1 cellular context compared by ENCODE assay signal in the genomic region with DNA sequence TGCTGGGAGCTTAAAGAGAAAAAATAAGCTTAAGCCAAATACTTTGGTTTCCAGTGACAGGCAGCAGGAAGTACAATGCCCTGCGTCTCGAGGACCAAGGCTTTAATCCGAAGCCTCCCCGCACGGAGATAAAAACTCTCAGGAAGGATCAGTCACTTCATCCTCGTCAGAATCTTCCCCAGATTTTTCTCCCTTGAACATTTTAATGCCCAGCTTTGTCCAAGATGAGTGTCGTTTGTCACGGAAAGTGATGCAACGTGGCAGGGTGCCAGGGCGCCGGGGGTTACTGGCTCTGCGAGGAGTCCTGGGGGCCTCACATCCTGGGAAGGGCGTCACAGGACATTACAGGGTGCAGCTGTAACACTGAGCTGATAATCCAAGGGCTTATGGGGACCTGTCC.
A peak's percentile ranks its signal among the peaks of the same experiment; 100 is the strongest.
TF ChIP-seq lines count a peak whose summit lies in the region.

No MANE protein-coding gene starts in this region.

TF ChIP-seq in HEK293, 187 proteins besides CTCF, POLR2A, EP300 and RAD21 (continued from another document and continues in another):
- TF ChIP-seq, protein P1, sequence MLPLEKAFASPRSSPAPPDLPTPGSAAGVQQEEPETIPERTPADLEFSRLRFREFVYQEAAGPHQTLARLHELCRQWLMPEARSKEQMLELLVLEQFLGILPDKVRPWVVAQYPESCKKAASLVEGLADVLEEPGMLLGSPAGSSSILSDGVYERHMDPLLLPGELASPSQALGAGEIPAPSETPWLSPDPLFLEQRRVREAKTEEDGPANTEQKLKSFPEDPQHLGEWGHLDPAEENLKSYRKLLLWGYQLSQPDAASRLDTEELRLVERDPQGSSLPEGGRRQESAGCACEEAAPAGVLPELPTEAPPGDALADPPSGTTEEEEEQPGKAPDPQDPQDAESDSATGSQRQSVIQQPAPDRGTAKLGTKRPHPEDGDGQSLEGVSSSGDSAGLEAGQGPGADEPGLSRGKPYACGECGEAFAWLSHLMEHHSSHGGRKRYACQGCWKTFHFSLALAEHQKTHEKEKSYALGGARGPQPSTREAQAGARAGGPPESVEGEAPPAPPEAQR (tag by site-specific recombination; IDR thresholded peaks at IDR 0.05): no peak
- TF ChIP-seq, protein P2, sequence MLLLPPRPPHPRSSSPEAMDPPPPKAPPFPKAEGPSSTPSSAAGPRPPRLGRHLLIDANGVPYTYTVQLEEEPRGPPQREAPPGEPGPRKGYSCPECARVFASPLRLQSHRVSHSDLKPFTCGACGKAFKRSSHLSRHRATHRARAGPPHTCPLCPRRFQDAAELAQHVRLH (tag by site-specific recombination; IDR thresholded peaks at IDR 0.05): no peak
- no peak for TF ChIP-seq ZNF521 (tag by site-specific recombination; IDR thresholded peaks at IDR 0.05)
- no peak for TF ChIP-seq ZNF530 (tag by site-specific recombination; IDR thresholded peaks at IDR 0.05; ENCODE audit: low read depth)
- TF ChIP-seq, protein P3, sequence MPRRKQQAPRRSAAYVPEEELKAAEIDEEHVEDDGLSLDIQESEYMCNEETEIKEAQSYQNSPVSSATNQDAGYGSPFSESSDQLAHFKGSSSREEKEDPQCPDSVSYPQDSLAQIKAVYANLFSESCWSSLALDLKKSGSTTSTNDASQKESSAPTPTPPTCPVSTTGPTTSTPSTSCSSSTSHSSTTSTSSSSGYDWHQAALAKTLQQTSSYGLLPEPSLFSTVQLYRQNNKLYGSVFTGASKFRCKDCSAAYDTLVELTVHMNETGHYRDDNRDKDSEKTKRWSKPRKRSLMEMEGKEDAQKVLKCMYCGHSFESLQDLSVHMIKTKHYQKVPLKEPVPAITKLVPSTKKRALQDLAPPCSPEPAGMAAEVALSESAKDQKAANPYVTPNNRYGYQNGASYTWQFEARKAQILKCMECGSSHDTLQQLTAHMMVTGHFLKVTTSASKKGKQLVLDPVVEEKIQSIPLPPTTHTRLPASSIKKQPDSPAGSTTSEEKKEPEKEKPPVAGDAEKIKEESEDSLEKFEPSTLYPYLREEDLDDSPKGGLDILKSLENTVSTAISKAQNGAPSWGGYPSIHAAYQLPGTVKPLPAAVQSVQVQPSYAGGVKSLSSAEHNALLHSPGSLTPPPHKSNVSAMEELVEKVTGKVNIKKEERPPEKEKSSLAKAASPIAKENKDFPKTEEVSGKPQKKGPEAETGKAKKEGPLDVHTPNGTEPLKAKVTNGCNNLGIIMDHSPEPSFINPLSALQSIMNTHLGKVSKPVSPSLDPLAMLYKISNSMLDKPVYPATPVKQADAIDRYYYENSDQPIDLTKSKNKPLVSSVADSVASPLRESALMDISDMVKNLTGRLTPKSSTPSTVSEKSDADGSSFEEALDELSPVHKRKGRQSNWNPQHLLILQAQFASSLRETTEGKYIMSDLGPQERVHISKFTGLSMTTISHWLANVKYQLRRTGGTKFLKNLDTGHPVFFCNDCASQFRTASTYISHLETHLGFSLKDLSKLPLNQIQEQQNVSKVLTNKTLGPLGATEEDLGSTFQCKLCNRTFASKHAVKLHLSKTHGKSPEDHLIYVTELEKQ (tag by site-specific recombination; IDR thresholded peaks at IDR 0.05; ENCODE audit: borderline replicate concordance): no peak
- no peak for TF ChIP-seq ZNF16 (tag by site-specific recombination; IDR thresholded peaks at IDR 0.05; ENCODE audit: low read depth)
- TF ChIP-seq, protein P4, sequence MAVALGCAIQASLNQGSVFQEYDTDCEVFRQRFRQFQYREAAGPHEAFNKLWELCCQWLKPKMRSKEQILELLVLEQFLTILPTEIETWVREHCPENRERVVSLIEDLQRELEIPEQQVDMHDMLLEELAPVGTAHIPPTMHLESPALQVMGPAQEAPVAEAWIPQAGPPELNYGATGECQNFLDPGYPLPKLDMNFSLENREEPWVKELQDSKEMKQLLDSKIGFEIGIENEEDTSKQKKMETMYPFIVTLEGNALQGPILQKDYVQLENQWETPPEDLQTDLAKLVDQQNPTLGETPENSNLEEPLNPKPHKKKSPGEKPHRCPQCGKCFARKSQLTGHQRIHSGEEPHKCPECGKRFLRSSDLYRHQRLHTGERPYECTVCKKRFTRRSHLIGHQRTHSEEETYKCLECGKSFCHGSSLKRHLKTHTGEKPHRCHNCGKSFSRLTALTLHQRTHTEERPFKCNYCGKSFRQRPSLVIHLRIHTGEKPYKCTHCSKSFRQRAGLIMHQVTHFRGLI (tag by site-specific recombination; IDR thresholded peaks at IDR 0.05): no peak
- no peak for TF ChIP-seq ZNF544 (tag by site-specific recombination; IDR thresholded peaks at IDR 0.05)
- no peak for TF ChIP-seq ZNF585B (tag by site-specific recombination; IDR thresholded peaks at IDR 0.05)
- no peak for TF ChIP-seq ZNF626 (tag by site-specific recombination; IDR thresholded peaks at IDR 0.05)
- TF ChIP-seq, protein P5, sequence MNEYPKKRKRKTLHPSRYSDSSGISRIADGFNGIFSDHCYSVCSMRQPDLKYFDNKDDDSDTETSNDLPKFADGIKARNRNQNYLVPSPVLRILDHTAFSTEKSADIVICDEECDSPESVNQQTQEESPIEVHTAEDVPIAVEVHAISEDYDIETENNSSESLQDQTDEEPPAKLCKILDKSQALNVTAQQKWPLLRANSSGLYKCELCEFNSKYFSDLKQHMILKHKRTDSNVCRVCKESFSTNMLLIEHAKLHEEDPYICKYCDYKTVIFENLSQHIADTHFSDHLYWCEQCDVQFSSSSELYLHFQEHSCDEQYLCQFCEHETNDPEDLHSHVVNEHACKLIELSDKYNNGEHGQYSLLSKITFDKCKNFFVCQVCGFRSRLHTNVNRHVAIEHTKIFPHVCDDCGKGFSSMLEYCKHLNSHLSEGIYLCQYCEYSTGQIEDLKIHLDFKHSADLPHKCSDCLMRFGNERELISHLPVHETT (tag by site-specific recombination; IDR thresholded peaks at IDR 0.05): 0 out of 2 replicates have a peak, but pooled peaks have one; percentile 25
- TF ChIP-seq ZNF624 (tag by site-specific recombination; IDR thresholded peaks at IDR 0.05): no peak
- peak; percentile 67 for TF ChIP-seq GLIS2 (tag by site-specific recombination; IDR thresholded peaks at IDR 0.05)
- no peak for TF ChIP-seq ZNF560 (tag by site-specific recombination; IDR thresholded peaks at IDR 0.05; ENCODE audit: borderline replicate concordance)
- TF ChIP-seq ZNF2 (tag by site-specific recombination; IDR thresholded peaks at IDR 0.05): no peak
- TF ChIP-seq ZNF623 (tag by site-specific recombination; IDR thresholded peaks at IDR 0.05): no peak
- TF ChIP-seq, protein P6, sequence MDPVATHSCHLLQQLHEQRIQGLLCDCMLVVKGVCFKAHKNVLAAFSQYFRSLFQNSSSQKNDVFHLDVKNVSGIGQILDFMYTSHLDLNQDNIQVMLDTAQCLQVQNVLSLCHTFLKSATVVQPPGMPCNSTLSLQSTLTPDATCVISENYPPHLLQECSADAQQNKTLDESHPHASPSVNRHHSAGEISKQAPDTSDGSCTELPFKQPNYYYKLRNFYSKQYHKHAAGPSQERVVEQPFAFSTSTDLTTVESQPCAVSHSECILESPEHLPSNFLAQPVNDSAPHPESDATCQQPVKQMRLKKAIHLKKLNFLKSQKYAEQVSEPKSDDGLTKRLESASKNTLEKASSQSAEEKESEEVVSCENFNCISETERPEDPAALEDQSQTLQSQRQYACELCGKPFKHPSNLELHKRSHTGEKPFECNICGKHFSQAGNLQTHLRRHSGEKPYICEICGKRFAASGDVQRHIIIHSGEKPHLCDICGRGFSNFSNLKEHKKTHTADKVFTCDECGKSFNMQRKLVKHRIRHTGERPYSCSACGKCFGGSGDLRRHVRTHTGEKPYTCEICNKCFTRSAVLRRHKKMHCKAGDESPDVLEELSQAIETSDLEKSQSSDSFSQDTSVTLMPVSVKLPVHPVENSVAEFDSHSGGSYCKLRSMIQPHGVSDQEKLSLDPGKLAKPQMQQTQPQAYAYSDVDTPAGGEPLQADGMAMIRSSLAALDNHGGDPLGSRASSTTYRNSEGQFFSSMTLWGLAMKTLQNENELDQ (tag by site-specific recombination; IDR thresholded peaks at IDR 0.05; ENCODE audit: low read depth): no peak
- TF ChIP-seq ZNF510 (tag by site-specific recombination; IDR thresholded peaks at IDR 0.05; ENCODE audit: insufficient replicate concordance): no peak
- TF ChIP-seq ZNF211 (tag by site-specific recombination; IDR thresholded peaks at IDR 0.05; ENCODE audit: low read depth): no peak
- TF ChIP-seq SCRT1 (tag by site-specific recombination; IDR thresholded peaks at IDR 0.05; ENCODE audit: borderline replicate concordance): no peak
- peak; percentile 47 for TF ChIP-seq ZBTB8A (tag by site-specific recombination; IDR thresholded peaks at IDR 0.05)
- TF ChIP-seq ZNF654 (tag by site-specific recombination; IDR thresholded peaks at IDR 0.05; ENCODE audit: low read depth): no peak
- no peak for TF ChIP-seq ZBTB48 (tag by site-specific recombination; IDR thresholded peaks at IDR 0.05)
- TF ChIP-seq ZNF132 (tag by site-specific recombination; IDR thresholded peaks at IDR 0.05; ENCODE audit: borderline replicate concordance): no peak
- TF ChIP-seq ZNF785 (tag by site-specific recombination; IDR thresholded peaks at IDR 0.05): no peak
- TF ChIP-seq ZNF473 (tag by site-specific recombination; IDR thresholded peaks at IDR 0.05): no peak
- no peak for TF ChIP-seq ZNF23 (tag by site-specific recombination; IDR thresholded peaks at IDR 0.05; ENCODE audit: borderline replicate concordance)
- no peak for TF ChIP-seq TCF7L2 (IDR thresholded peaks at IDR 0.05; ENCODE audit: borderline replicate concordance, low read depth, low read length)
- peak; percentile 53; the same call in 1 of the 2 replicates for TF ChIP-seq ZNF600 (tag by site-specific recombination; IDR thresholded peaks at IDR 0.05)
- peak; percentile 97 for TF ChIP-seq ZNF660 (tag by site-specific recombination; IDR thresholded peaks at IDR 0.05)
- TF ChIP-seq, protein P7, sequence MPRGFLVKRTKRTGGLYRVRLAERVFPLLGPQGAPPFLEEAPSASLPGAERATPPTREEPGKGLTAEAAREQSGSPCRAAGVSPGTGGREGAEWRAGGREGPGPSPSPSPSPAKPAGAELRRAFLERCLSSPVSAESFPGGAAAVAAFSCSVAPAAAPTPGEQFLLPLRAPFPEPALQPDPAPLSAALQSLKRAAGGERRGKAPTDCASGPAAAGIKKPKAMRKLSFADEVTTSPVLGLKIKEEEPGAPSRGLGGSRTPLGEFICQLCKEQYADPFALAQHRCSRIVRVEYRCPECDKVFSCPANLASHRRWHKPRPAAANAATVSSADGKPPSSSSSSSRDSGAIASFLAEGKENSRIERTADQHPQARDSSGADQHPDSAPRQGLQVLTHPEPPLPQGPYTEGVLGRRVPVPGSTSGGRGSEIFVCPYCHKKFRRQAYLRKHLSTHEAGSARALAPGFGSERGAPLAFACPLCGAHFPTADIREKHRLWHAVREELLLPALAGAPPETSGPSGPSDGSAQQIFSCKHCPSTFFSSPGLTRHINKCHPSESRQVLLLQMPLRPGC (tag by site-specific recombination; IDR thresholded peaks at IDR 0.05): no peak
- no peak for TF ChIP-seq ZNF311 (tag by site-specific recombination; IDR thresholded peaks at IDR 0.05; ENCODE audit: borderline replicate concordance)
- TF ChIP-seq, protein P8, sequence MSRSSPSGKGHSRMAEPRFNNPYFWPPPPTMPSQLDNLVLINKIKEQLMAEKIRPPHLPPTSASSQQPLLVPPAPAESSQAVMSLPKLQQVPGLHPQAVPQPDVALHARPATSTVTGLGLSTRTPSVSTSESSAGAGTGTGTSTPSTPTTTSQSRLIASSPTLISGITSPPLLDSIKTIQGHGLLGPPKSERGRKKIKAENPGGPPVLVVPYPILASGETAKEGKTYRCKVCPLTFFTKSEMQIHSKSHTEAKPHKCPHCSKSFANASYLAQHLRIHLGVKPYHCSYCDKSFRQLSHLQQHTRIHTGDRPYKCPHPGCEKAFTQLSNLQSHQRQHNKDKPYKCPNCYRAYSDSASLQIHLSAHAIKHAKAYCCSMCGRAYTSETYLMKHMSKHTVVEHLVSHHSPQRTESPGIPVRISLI (tag by site-specific recombination; IDR thresholded peaks at IDR 0.05): no peak
- TF ChIP-seq ZNF433 (tag by site-specific recombination; IDR thresholded peaks at IDR 0.05; ENCODE audit: low read depth): no peak
- TF ChIP-seq, protein P9, sequence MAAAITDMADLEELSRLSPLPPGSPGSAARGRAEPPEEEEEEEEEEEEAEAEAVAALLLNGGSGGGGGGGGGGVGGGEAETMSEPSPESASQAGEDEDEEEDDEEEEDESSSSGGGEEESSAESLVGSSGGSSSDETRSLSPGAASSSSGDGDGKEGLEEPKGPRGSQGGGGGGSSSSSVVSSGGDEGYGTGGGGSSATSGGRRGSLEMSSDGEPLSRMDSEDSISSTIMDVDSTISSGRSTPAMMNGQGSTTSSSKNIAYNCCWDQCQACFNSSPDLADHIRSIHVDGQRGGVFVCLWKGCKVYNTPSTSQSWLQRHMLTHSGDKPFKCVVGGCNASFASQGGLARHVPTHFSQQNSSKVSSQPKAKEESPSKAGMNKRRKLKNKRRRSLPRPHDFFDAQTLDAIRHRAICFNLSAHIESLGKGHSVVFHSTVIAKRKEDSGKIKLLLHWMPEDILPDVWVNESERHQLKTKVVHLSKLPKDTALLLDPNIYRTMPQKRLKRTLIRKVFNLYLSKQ (tag by site-specific recombination; IDR thresholded peaks at IDR 0.05; ENCODE audit: borderline replicate concordance): no peak
- TF ChIP-seq SALL2 (tag by site-specific recombination; IDR thresholded peaks at IDR 0.05; ENCODE audit: borderline replicate concordance): no peak
- no peak for TF ChIP-seq WT1 (tag by site-specific recombination; IDR thresholded peaks at IDR 0.05)
- no peak for TF ChIP-seq ZNF830 (tag by site-specific recombination; IDR thresholded peaks at IDR 0.05; ENCODE audit: low read depth)
- TF ChIP-seq YY2 (tag by site-specific recombination; IDR thresholded peaks at IDR 0.05): no peak
- no peak; the same call in 1 of the 2 replicates for TF ChIP-seq KLF16 (tag by site-specific recombination; IDR thresholded peaks at IDR 0.05)
- TF ChIP-seq, protein P10, sequence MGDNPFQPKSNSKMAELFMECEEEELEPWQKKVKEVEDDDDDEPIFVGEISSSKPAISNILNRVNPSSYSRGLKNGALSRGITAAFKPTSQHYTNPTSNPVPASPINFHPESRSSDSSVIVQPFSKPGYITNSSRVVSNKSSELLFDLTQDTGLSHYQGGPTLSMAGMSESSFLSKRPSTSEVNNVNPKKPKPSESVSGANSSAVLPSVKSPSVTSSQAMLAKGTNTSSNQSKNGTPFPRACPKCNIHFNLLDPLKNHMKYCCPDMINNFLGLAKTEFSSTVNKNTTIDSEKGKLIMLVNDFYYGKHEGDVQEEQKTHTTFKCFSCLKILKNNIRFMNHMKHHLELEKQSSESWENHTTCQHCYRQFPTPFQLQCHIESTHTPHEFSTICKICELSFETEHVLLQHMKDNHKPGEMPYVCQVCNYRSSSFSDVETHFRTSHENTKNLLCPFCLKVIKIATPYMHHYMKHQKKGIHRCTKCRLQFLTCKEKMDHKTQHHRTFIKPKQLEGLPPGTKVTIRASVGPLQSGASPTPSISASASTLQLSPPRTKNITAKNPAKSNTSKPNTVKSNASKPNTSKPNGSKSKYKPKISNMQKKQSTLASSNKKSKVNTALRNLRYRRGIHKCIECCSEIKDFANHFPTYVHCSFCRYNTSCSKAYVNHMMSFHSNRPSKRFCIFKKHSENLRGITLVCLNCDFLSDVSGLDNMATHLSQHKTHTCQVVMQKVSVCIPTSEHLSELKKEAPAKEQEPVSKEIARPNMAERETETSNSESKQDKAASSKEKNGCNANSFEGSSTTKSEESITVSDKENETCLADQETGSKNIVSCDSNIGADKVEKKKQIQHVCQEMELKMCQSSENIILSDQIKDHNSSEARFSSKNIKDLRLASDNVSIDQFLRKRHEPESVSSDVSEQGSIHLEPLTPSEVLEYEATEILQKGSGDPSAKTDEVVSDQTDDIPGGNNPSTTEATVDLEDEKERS (tag by site-specific recombination; IDR thresholded peaks at IDR 0.05): no peak
- no peak for TF ChIP-seq ZNF677 (tag by site-specific recombination; IDR thresholded peaks at IDR 0.05)
